In the genomic region with DNA sequence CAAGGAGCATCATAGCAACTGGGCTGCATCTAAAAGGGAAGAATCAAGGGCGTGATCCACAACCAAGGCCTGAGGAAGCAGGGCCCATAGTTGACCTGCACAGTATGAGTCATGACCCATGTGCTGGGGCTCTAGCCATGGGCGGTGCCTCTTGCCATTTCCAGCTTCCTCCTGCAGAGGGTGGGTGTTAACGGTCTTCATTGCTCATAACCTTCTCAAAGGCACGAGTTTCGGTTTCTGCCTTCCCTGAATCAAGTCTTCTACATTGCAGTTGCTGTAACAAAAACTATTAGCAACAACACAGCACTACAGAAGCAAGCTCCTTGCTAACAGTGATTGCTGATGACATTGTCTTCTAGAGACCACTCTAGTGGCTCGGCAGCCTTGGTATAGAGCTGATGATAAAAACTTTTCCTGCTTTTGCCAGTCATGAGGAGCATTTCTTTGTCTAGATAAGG, we compare ENCODE assay signal across 8 cellular contexts.
DNase-seq lines count a peak whose midpoint lies in the region; ATAC-seq and TF ChIP-seq lines count a peak whose summit lies in the region.

No MANE protein-coding gene starts in this region.

- H3K4me3 Mint-ChIP-seq in activated CD8-positive, alpha-beta T cell treated with anti-CD3 and anti-CD28 coated beads, Interleukin-2, amount 10 ng/mL, durations not matched to agents 7 days and 5 days = no peak overlapping the region

- no peak overlapping the region for H3K4me3 ChIP-seq in prostate gland

- POLR2A ChIA-PET in activated CD8-positive, alpha-beta T cell treated with anti-CD3 and anti-CD28 coated beads, Interleukin-2, amount 10 ng/mL, durations not matched to agents 7 days and 5 days (lab: Charles Lee) = no interaction called here

- no peaks in the 10 kb centered on the region for H3K4me1 ChIP-seq in prostate gland (replicated peaks)

- CTCF ChIA-PET in activated CD8-positive, alpha-beta T cell treated with anti-CD3 and anti-CD28 coated beads, Interleukin-2, amount 10 ng/mL, durations not matched to agents 7 days and 5 days (lab: Charles Lee) = interaction anchor here (0.6 to 1.1 kb wide), 2 partner anchors 16 to 235 kb away, joined by 3 to 4 read pairs; no protein-coding TSS in a partner anchor

- peak; percentile 97 for ATAC-seq in GM21619 (IDR thresholded peaks at IDR 0.05; ENCODE audit: unreplicated experiment)
- ATAC-seq in activated CD8-positive, alpha-beta T cell treated with anti-CD3 and anti-CD28 coated beads, Interleukin-2, amount 10 ng/mL, durations not matched to agents 7 days and 5 days = peak; percentile 51

- no peak for TF ChIP-seq CTCF in prostate gland (IDR thresholded peaks at IDR 0.05)

- no peaks in the 10 kb centered on the region for H3K36me3 ChIP-seq in prostate gland

- no peaks in the 10 kb centered on the region for H3K36me3 Mint-ChIP-seq in activated CD8-positive, alpha-beta T cell treated with anti-CD3 and anti-CD28 coated beads, Interleukin-2, amount 10 ng/mL, durations not matched to agents 7 days and 5 days (ENCODE audit: low read depth)

- no peaks in the 10 kb centered on the region for H3K27me3 Mint-ChIP-seq in activated CD8-positive, alpha-beta T cell treated with anti-CD3 and anti-CD28 coated beads, Interleukin-2, amount 10 ng/mL, durations not matched to agents 7 days and 5 days (ENCODE audit: low read depth)

- peak overlapping the region; percentile 56 for H3K27ac Mint-ChIP-seq in activated CD8-positive, alpha-beta T cell treated with anti-CD3 and anti-CD28 coated beads, Interleukin-2, amount 10 ng/mL, durations not matched to agents 7 days and 5 days

- WGBS in prostate gland = 83% methylated on average over 6 of the region's 6 CpGs

- no peaks in the 10 kb centered on the region for H3K9me3 Mint-ChIP-seq in activated CD8-positive, alpha-beta T cell treated with anti-CD3 and anti-CD28 coated beads, Interleukin-2, amount 10 ng/mL, durations not matched to agents 7 days and 5 days (ENCODE audit: insufficient read depth)

- H3K4me1 Mint-ChIP-seq in activated CD8-positive, alpha-beta T cell treated with anti-CD3 and anti-CD28 coated beads, Interleukin-2, amount 10 ng/mL, durations not matched to agents 7 days and 5 days (ENCODE audit: low read depth) = peaks cover 5% of the 10 kb centered on the region

- H3K9me3 ChIP-seq in prostate gland = no peaks in the 10 kb centered on the region

- H3K27me3 ChIP-seq in prostate gland (replicated peaks; ENCODE audit: insufficient read depth) = no peaks in the 10 kb centered on the region

- intact Hi-C loops in prostate gland (cut with DNase I) = no loop called here

- DNase-seq in ELF-1 (ENCODE audit: low read depth, low spot score) (peak; percentile 64), KBM-7 (peak; percentile 86), glomerular endothelial cell (ENCODE audit: extremely low read depth, low read depth, low spot score) (peak; percentile 0), prostate gland (ENCODE audit: low spot score) (no peak), NCI-H146 treated with DMSO at 0.1 percent for 48 hours (lab: John Stamatoyannopoulos, UW; ENCODE audit: unreplicated experiment) (no peak)
- DNase-seq in activated CD8-positive, alpha-beta T cell treated with anti-CD3 and anti-CD28 coated beads, Interleukin-2, amount 10 ng/mL, durations not matched to agents 7 days and 5 days = no peak
- peak; percentile 18 to 34 for DNase-seq in stimulated activated CD4-positive, alpha-beta T cell treated with anti-CD3 and anti-CD28 coated beads, Interleukin-12 subunit alpha, Interleukin-12 subunit beta, amount 100 ng/mL, for 24 hours (ENCODE audit: low read depth in 2 of 2)

- no peak overlapping the region for H3K27ac ChIP-seq in prostate gland

- in situ Hi-C loops in KBM-7 (cut with MboI; ENCODE audit: low pct_unique_long_range_greater_than_20kb, low sequenced_read_pairs) = no loop called here

- no peak for TF ChIP-seq POLR2A in prostate gland (IDR thresholded peaks at IDR 0.05)

Comparison
In these comparisons a context has a peak if more than half of its experiments do, and no peak if none do; other contexts are left out.
1. DNase-seq: peak in ELF-1 (single experiment), KBM-7 (single experiment), glomerular endothelial cell (single experiment) and stimulated activated CD4-positive, alpha-beta T cell treated with anti-CD3 and anti-CD28 coated beads, Interleukin-12 subunit alpha, Interleukin-12 subunit beta, amount 100 ng/mL, for 24 hours (2 of 2); none in activated CD8-positive, alpha-beta T cell treated with anti-CD3 and anti-CD28 coated beads, Interleukin-2, amount 10 ng/mL, durations not matched to agents 7 days and 5 days (single experiment), prostate gland (single experiment) and NCI-H146 treated with DMSO at 0.1 percent for 48 hours (single experiment).